1 cellular context compared by ENCODE assay signal in the genomic region with DNA sequence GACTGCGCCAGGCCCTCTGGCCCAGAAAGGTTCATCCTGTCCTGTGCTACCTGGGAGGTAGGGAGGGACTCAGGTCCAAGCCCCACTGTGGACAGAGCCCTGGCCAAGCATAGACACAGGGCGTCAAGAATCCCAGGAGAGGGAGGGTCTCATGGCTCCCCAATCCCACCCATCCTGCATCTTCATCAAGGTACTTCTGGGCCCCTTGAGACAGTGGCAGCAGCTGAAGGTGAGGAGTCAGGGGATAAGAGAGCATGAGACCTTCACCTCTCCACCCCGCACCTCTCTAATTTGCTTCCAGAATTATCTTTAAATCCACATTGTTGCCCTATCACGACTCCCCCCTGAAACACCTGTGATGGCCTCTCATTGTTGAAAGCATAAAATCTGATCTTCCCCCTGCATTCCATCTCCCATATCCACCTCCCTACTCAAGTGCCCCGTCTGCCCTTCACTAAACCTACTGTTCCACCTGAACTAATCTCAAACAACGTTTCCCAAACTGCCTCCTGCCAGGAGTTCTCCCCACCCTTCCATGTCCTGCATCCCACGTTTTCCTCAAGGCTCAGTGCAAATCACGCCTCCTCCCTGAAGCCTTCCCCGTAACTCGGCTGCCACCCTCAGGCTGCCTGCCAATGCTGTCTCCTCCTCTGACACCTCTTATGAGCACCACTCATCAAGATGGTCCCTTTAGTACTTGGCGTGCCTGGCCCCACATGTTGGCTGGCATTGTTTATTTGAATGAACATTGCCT.
TF ChIP-seq lines count a peak whose summit lies in the region.

No MANE protein-coding gene starts in this region.

TF ChIP-seq in K562, 482 proteins besides CTCF, POLR2A, EP300 and RAD21 (continues in another document):
- TF ChIP-seq, protein P1, sequence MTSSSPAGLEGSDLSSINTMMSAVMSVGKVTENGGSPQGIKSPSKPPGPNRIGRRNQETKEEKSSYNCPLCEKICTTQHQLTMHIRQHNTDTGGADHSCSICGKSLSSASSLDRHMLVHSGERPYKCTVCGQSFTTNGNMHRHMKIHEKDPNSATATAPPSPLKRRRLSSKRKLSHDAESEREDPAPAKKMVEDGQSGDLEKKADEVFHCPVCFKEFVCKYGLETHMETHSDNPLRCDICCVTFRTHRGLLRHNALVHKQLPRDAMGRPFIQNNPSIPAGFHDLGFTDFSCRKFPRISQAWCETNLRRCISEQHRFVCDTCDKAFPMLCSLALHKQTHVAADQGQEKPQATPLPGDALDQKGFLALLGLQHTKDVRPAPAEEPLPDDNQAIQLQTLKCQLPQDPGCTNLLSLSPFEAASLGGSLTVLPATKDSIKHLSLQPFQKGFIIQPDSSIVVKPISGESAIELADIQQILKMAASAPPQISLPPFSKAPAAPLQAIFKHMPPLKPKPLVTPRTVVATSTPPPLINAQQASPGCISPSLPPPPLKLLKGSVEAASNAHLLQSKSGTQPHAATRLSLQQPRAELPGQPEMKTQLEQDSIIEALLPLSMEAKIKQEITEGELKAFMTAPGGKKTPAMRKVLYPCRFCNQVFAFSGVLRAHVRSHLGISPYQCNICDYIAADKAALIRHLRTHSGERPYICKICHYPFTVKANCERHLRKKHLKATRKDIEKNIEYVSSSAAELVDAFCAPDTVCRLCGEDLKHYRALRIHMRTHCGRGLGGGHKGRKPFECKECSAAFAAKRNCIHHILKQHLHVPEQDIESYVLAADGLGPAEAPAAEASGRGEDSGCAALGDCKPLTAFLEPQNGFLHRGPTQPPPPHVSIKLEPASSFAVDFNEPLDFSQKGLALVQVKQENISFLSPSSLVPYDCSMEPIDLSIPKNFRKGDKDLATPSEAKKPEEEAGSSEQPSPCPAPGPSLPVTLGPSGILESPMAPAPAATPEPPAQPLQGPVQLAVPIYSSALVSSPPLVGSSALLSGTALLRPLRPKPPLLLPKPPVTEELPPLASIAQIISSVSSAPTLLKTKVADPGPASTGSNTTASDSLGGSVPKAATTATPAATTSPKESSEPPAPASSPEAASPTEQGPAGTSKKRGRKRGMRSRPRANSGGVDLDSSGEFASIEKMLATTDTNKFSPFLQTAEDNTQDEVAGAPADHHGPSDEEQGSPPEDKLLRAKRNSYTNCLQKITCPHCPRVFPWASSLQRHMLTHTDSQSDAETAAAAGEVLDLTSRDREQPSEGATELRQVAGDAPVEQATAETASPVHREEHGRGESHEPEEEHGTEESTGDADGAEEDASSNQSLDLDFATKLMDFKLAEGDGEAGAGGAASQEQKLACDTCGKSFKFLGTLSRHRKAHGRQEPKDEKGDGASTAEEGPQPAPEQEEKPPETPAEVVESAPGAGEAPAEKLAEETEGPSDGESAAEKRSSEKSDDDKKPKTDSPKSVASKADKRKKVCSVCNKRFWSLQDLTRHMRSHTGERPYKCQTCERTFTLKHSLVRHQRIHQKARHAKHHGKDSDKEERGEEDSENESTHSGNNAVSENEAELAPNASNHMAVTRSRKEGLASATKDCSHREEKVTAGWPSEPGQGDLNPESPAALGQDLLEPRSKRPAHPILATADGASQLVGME (CRISPR knock-in tag; IDR thresholded peaks at IDR 0.05), result no peak
- TF ChIP-seq GABPB2 (CRISPR knock-in tag; conservative IDR thresholded peaks at IDR 0.05), result no peak
- TF ChIP-seq NEUROD1 (IDR thresholded peaks at IDR 0.05; ENCODE audit: borderline replicate concordance, low read depth, low read length, partially characterized antibody), result peak; percentile 20
- TF ChIP-seq MEIS2 (IDR thresholded peaks at IDR 0.05; ENCODE audit: partially characterized antibody), result peak; percentile 6
- TF ChIP-seq, protein P2, sequence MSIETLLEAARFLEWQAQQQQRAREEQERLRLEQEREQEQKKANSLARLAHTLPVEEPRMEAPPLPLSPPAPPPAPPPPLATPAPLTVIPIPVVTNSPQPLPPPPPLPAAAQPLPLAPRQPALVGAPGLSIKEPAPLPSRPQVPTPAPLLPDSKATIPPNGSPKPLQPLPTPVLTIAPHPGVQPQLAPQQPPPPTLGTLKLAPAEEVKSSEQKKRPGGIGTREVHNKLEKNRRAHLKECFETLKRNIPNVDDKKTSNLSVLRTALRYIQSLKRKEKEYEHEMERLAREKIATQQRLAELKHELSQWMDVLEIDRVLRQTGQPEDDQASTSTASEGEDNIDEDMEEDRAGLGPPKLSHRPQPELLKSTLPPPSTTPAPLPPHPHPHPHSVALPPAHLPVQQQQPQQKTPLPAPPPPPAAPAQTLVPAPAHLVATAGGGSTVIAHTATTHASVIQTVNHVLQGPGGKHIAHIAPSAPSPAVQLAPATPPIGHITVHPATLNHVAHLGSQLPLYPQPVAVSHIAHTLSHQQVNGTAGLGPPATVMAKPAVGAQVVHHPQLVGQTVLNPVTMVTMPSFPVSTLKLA (conservative IDR thresholded peaks at IDR 0.05), result no peak
- no peak for TF ChIP-seq BRD9 (IDR thresholded peaks at IDR 0.05; ENCODE audit: low read depth, partially characterized antibody)
- no peak for TF ChIP-seq ZBED1 (IDR thresholded peaks at IDR 0.05)
- TF ChIP-seq, protein P3, sequence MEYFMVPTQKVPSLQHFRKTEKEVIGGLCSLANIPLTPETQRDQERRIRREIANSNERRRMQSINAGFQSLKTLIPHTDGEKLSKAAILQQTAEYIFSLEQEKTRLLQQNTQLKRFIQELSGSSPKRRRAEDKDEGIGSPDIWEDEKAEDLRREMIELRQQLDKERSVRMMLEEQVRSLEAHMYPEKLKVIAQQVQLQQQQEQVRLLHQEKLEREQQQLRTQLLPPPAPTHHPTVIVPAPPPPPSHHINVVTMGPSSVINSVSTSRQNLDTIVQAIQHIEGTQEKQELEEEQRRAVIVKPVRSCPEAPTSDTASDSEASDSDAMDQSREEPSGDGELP (CRISPR knock-in tag; IDR thresholded peaks at IDR 0.05; ENCODE audit: borderline replicate concordance), result no peak
- no peak for TF ChIP-seq SRSF1 (IDR thresholded peaks at IDR 0.05; ENCODE audit: low read depth, low read length)
- no peak for TF ChIP-seq NCOA2 (IDR thresholded peaks at IDR 0.05; ENCODE audit: partially characterized antibody in 2 of 2)
- TF ChIP-seq JUND (IDR thresholded peaks at IDR 0.05; ENCODE audit: borderline replicate concordance, low read depth, low read length), result 0 out of 2 replicates have a peak, but pooled peaks have one; percentile 22
- TF ChIP-seq JUND (tag; IDR thresholded peaks at IDR 0.05; ENCODE audit: borderline replicate concordance, low read depth, low read length), result no peak
- peak; percentile 27; the same call in 1 of the 2 replicates for TF ChIP-seq ZEB2 (IDR thresholded peaks at IDR 0.05)
- TF ChIP-seq HLTF (IDR thresholded peaks at IDR 0.05), result 0 out of 2 replicates have a peak, but pooled peaks have one; percentile 39
- peak; percentile 32; the same call in 1 of the 2 replicates for TF ChIP-seq SMARCA5 (IDR thresholded peaks at IDR 0.05)
- peak; percentile 53; the same call in 1 of the 2 replicates for TF ChIP-seq SMC3 (conservative IDR thresholded peaks at IDR 0.05; ENCODE audit: insufficient read depth, low read depth, low read length)
- no peak for TF ChIP-seq NFATC3 (IDR thresholded peaks at IDR 0.05)
- peak; percentile 57 for TF ChIP-seq CBFA2T3 (IDR thresholded peaks at IDR 0.05)
- no peak for TF ChIP-seq TAF1 (IDR thresholded peaks at IDR 0.05; ENCODE audit: control insufficient read depth, extremely low read depth, insufficient read depth, low read length, severe bottlenecking)
- TF ChIP-seq SMAD2 (IDR thresholded peaks at IDR 0.05; ENCODE audit: low read depth, low read length), result no peak
- no peak for TF ChIP-seq SIN3A (IDR thresholded peaks at IDR 0.05; ENCODE audit: borderline replicate concordance in 2 of 2, control insufficient read depth in 1 of 2, low read depth in 2 of 2, low read length in 2 of 2)
- TF ChIP-seq HDGF (IDR thresholded peaks at IDR 0.05), result peak; percentile 64; the same call in 1 of the 2 replicates
- no peak for TF ChIP-seq DPF2 (IDR thresholded peaks at IDR 0.05)
- TF ChIP-seq, protein P4, sequence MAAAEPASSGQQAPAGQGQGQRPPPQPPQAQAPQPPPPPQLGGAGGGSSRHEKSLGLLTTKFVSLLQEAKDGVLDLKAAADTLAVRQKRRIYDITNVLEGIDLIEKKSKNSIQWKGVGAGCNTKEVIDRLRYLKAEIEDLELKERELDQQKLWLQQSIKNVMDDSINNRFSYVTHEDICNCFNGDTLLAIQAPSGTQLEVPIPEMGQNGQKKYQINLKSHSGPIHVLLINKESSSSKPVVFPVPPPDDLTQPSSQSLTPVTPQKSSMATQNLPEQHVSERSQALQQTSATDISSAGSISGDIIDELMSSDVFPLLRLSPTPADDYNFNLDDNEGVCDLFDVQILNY (CRISPR knock-in tag; IDR thresholded peaks at IDR 0.05), result no peak
- TF ChIP-seq, protein P5, sequence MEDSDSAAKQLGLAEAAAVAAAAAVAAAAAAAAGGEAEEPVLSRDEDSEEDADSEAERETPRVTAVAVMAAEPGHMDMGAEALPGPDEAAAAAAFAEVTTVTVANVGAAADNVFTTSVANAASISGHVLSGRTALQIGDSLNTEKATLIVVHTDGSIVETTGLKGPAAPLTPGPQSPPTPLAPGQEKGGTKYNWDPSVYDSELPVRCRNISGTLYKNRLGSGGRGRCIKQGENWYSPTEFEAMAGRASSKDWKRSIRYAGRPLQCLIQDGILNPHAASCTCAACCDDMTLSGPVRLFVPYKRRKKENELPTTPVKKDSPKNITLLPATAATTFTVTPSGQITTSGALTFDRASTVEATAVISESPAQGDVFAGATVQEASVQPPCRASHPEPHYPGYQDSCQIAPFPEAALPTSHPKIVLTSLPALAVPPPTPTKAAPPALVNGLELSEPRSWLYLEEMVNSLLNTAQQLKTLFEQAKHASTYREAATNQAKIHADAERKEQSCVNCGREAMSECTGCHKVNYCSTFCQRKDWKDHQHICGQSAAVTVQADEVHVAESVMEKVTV (CRISPR knock-in tag; IDR thresholded peaks at IDR 0.05), result peak; percentile 21; the same call in 1 of the 2 replicates
- TF ChIP-seq, protein P6, sequence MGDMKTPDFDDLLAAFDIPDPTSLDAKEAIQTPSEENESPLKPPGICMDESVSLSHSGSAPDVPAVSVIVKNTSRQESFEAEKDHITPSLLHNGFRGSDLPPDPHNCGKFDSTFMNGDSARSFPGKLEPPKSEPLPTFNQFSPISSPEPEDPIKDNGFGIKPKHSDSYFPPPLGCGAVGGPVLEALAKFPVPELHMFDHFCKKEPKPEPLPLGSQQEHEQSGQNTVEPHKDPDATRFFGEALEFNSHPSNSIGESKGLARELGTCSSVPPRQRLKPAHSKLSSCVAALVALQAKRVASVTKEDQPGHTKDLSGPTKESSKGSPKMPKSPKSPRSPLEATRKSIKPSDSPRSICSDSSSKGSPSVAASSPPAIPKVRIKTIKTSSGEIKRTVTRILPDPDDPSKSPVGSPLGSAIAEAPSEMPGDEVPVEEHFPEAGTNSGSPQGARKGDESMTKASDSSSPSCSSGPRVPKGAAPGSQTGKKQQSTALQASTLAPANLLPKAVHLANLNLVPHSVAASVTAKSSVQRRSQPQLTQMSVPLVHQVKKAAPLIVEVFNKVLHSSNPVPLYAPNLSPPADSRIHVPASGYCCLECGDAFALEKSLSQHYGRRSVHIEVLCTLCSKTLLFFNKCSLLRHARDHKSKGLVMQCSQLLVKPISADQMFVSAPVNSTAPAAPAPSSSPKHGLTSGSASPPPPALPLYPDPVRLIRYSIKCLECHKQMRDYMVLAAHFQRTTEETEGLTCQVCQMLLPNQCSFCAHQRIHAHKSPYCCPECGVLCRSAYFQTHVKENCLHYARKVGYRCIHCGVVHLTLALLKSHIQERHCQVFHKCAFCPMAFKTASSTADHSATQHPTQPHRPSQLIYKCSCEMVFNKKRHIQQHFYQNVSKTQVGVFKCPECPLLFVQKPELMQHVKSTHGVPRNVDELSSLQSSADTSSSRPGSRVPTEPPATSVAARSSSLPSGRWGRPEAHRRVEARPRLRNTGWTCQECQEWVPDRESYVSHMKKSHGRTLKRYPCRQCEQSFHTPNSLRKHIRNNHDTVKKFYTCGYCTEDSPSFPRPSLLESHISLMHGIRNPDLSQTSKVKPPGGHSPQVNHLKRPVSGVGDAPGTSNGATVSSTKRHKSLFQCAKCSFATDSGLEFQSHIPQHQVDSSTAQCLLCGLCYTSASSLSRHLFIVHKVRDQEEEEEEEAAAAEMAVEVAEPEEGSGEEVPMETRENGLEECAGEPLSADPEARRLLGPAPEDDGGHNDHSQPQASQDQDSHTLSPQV (IDR thresholded peaks at IDR 0.05), result no peak
- no peak for TF ChIP-seq RFX5 (IDR thresholded peaks at IDR 0.05; ENCODE audit: low read depth, low read length)
- TF ChIP-seq, protein P7, sequence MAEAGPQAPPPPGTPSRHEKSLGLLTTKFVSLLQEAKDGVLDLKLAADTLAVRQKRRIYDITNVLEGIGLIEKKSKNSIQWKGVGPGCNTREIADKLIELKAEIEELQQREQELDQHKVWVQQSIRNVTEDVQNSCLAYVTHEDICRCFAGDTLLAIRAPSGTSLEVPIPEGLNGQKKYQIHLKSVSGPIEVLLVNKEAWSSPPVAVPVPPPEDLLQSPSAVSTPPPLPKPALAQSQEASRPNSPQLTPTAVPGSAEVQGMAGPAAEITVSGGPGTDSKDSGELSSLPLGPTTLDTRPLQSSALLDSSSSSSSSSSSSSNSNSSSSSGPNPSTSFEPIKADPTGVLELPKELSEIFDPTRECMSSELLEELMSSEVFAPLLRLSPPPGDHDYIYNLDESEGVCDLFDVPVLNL (CRISPR knock-in tag; IDR thresholded peaks at IDR 0.05; ENCODE audit: low read depth), result no peak
- TF ChIP-seq, protein P8, sequence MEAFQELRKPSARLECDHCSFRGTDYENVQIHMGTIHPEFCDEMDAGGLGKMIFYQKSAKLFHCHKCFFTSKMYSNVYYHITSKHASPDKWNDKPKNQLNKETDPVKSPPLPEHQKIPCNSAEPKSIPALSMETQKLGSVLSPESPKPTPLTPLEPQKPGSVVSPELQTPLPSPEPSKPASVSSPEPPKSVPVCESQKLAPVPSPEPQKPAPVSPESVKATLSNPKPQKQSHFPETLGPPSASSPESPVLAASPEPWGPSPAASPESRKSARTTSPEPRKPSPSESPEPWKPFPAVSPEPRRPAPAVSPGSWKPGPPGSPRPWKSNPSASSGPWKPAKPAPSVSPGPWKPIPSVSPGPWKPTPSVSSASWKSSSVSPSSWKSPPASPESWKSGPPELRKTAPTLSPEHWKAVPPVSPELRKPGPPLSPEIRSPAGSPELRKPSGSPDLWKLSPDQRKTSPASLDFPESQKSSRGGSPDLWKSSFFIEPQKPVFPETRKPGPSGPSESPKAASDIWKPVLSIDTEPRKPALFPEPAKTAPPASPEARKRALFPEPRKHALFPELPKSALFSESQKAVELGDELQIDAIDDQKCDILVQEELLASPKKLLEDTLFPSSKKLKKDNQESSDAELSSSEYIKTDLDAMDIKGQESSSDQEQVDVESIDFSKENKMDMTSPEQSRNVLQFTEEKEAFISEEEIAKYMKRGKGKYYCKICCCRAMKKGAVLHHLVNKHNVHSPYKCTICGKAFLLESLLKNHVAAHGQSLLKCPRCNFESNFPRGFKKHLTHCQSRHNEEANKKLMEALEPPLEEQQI (IDR thresholded peaks at IDR 0.05), result no peak
- TF ChIP-seq, protein P9, sequence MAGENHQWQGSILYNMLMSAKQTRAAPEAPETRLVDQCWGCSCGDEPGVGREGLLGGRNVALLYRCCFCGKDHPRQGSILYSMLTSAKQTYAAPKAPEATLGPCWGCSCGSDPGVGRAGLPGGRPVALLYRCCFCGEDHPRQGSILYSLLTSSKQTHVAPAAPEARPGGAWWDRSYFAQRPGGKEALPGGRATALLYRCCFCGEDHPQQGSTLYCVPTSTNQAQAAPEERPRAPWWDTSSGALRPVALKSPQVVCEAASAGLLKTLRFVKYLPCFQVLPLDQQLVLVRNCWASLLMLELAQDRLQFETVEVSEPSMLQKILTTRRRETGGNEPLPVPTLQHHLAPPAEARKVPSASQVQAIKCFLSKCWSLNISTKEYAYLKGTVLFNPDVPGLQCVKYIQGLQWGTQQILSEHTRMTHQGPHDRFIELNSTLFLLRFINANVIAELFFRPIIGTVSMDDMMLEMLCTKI (IDR thresholded peaks at IDR 0.05; ENCODE audit: partially characterized antibody), result no peak
- peak in 1 of 2 experiments; percentile 69; a peak in 1 of 4 replicates for TF ChIP-seq HDAC1 (IDR thresholded peaks at IDR 0.05)
- no peak for TF ChIP-seq ZNF121 (CRISPR knock-in tag; conservative IDR thresholded peaks at IDR 0.05)
- TF ChIP-seq EGR1 (conservative IDR thresholded peaks at IDR 0.05), result peak; percentile 55
- TF ChIP-seq CBFA2T2 (conservative IDR thresholded peaks at IDR 0.05), result peak; percentile 29; the same call in 1 of the 2 replicates
- TF ChIP-seq ZNF668 (CRISPR knock-in tag; IDR thresholded peaks at IDR 0.05), result no peak
